In genomic region chr3:133488785-133489367, GRCh38 we compare ENCODE assay signal across 11 cellular contexts.
DNase-seq lines count a peak whose midpoint lies in the region; ATAC-seq, FAIRE-seq and TF ChIP-seq lines count a peak whose summit lies in the region.
"Had no signal": no experiment of that assay in that cellular context is flagged by ENCODE, and none has a peak within 500 bp of the region (broad histone marks: within the 10 kb centered on the region; RNA-seq: fewer than 3 reads in every experiment).

No MANE protein-coding gene starts in this region.

- peak; percentile 77 for FAIRE-seq in K562 (lab: Jason Lieb, UNC)

- H3K9me3 Mint-ChIP-seq in activated naive CD4-positive, alpha-beta T cell treated with anti-CD3 and anti-CD28 coated beads, Interleukin-2, amount 50 U/mL, for 72 hours: peaks cover 0 to 11% of the 10 kb centered on the region in 2 donors
- H3K9me3 Mint-ChIP-seq: activated naive CD4-positive, alpha-beta T cell treated with anti-CD3 and anti-CD28 coated beads, Interleukin-2, amount 50 U/mL, for 24 hours had no signal

- H3K9ac ChIP-seq in K562 (ENCODE audit: insufficient read depth in 1 of 2, low read depth in 2 of 2, low read length in 2 of 2) (no peak overlapping the region), mucosa of rectum (ENCODE audit: low read depth in 1 of 2, low read length in 2 of 2) (no peak overlapping the region)

- H3K27ac ChIP-seq in K562 (ENCODE audit: extremely low read depth, low read depth, low read length) (no peak overlapping the region), mucosa of rectum (ENCODE audit: low read depth in 2 of 2, low read length in 2 of 2) (peak overlapping the region; percentile 1 to 7), sigmoid colon (no peak overlapping the region)
- H3K27ac ChIP-seq: SJSA1 had no signal

- DNase-seq in GDM1 (lab: John Stamatoyannopoulos, UW) (peak; percentile 20), LNCaP clone FGC (ENCODE audit: low read depth) (peak; percentile 56), K562 (ENCODE audit: extremely low read depth in 1 of 4, low spot score in 3 of 4) (peak in 2 of 4 experiments; percentile 23 to 30), sigmoid colon (no peak), NCI-H1436 (lab: John Stamatoyannopoulos, UW) (no peak)
- no peak for DNase-seq in activated naive CD4-positive, alpha-beta T cell treated with anti-CD3 and anti-CD28 coated beads, Interleukin-2, amount 50 U/mL, for 72 hours (ENCODE audit: low spot score in 2 of 2)
- DNase-seq in activated T-cell treated with anti-CD3 and anti-CD28 coated beads, Interleukin-2, amount 50 U/mL, for 1 hour: no peak
- DNase-seq: stimulated activated CD4-positive, alpha-beta T cell treated with anti-CD3 and anti-CD28 coated beads, Interleukin-2, amount 100 ng/mL, for 48 hours had no signal

- BruUV-seq in K562 (replicated peaks; lab: Mats Ljungman, UMichigan): no TSS peak

- H3K4me1 ChIP-seq in K562 (replicated peaks in 1 of 2; ENCODE audit: control insufficient read depth in 2 of 2, insufficient read depth in 2 of 2, low read length in 2 of 2): no peaks in the 10 kb centered on the region; a peak in 1 of 5 replicates
- peaks cover 0 to 3% of the 10 kb centered on the region in 2 donors for H3K4me1 ChIP-seq in mucosa of rectum (ENCODE audit: control insufficient read depth in 2 of 2, insufficient read depth in 2 of 2, low read length in 2 of 2)
- H3K4me1 ChIP-seq in sigmoid colon: no peaks in the 10 kb centered on the region
- H3K4me1 ChIP-seq: SJSA1 had no signal

- H3K79me2 ChIP-seq in K562 (ENCODE audit: control insufficient read depth, insufficient read depth, low read length): no peaks in the 10 kb centered on the region

- H4K20me1 ChIP-seq in K562 (replicated peaks; ENCODE audit: control insufficient read depth, insufficient read depth, low read length): no peaks in the 10 kb centered on the region

- no peak overlapping the region for H2AFZ ChIP-seq in K562 (ENCODE audit: low read depth, low read length)

- TF ChIP-seq EP300 in K562 (IDR thresholded peaks at IDR 0.05; ENCODE audit: low read length) (no peak), sigmoid colon (IDR thresholded peaks at IDR 0.05) (no peak)

- POLR2A ChIA-PET in K562 (lab: Yijun Ruan, JAX): interaction anchor here (1.0 kb wide), 1 partner anchor 17 kb away, joined by 3 read pairs; no protein-coding TSS in a partner anchor

- TF ChIP-seq RAD21 in K562 (CRISPR knock-in tag; conservative IDR thresholded peaks at IDR 0.05 in 1 of 2, IDR thresholded peaks at IDR 0.05 in 1 of 2): no peak

- in situ Hi-C loops in K562 (cut with MboI): no loop called here

- CTCF ChIA-PET in K562 (lab: Yijun Ruan, JAX; ENCODE audit: low intra/inter-chr PET ratio): no interaction called here

- no peak overlapping the region for H3K4me2 ChIP-seq in K562 (ENCODE audit: insufficient read depth, low read length)

- no peaks in the 10 kb centered on the region; the same call in 1 of the 2 replicates for H3K9me3 ChIP-seq in K562 (replicated peaks; ENCODE audit: control insufficient read depth, insufficient read depth, low read depth, low read length)
- no peaks in the 10 kb centered on the region for H3K9me3 ChIP-seq in mucosa of rectum (ENCODE audit: control insufficient read depth in 2 of 2, low read length in 2 of 2)
- no peaks in the 10 kb centered on the region for H3K9me3 ChIP-seq in sigmoid colon
- H3K9me3 ChIP-seq: SJSA1 had no signal

- TF ChIP-seq POLR2A in K562 (conservative IDR thresholded peaks at IDR 0.05) (no peak), sigmoid colon (IDR thresholded peaks at IDR 0.05) (no peak)

- no peak overlapping the region for H3K27ac Mint-ChIP-seq in activated naive CD4-positive, alpha-beta T cell treated with anti-CD3 and anti-CD28 coated beads, Interleukin-2, amount 50 U/mL, for 72 hours

- ATAC-seq in K562: peak; percentile 93
- ATAC-seq in activated naive CD4-positive, alpha-beta T cell treated with anti-CD3 and anti-CD28 coated beads, Interleukin-2, amount 50 U/mL, for 72 hours: no peak

- WGBS in K562 (ENCODE audit: insufficient coverage, low coverage, missing lambda C conversion rate): 6% methylated on average over 3 of the region's 3 CpGs
- WGBS in sigmoid colon, 2 donors: 48 to 63% methylated on average over 3 of the region's 3 CpGs

- intact Hi-C loops in K562 (cut with micrococcal nuclease) (no loop called here), sigmoid colon (cut with DNase I) (no loop called here)

- no peaks in the 10 kb centered on the region for H3K27me3 ChIP-seq in K562 (ENCODE audit: control insufficient read depth in 2 of 2, insufficient read depth in 2 of 2, low read length in 2 of 2)
- H3K27me3 ChIP-seq in mucosa of rectum (ENCODE audit: control insufficient read depth in 2 of 2, insufficient read depth in 2 of 2, low read length in 2 of 2): no peaks in the 10 kb centered on the region
- no peaks in the 10 kb centered on the region for H3K27me3 ChIP-seq in sigmoid colon
- H3K27me3 ChIP-seq: SJSA1 had no signal

- H3K36me3 ChIP-seq in K562 (ENCODE audit: control insufficient read depth, insufficient read depth, low read length) (no peaks in the 10 kb centered on the region), mucosa of rectum (ENCODE audit: control insufficient read depth in 2 of 2, insufficient read depth in 2 of 2, low read length in 2 of 2) (no peaks in the 10 kb centered on the region), sigmoid colon (no peaks in the 10 kb centered on the region)
- H3K36me3 ChIP-seq: SJSA1 had no signal

- no peak for TF ChIP-seq CTCF in LNCaP clone FGC (IDR thresholded peaks at IDR 0.05; ENCODE audit: control insufficient read depth, extremely low read depth, insufficient read depth)
- TF ChIP-seq CTCF in K562 (IDR thresholded peaks at IDR 0.05 in 2 of 3, conservative IDR thresholded peaks at IDR 0.05 in 1 of 3; ENCODE audit: insufficient read depth in 2 of 3, low read depth in 1 of 3, low read length in 3 of 3): no peak
- no peak for TF ChIP-seq CTCF in sigmoid colon (IDR thresholded peaks at IDR 0.05)

- peaks cover 0 to 12% of the 10 kb centered on the region in 2 donors for H3K36me3 Mint-ChIP-seq in activated naive CD4-positive, alpha-beta T cell treated with anti-CD3 and anti-CD28 coated beads, Interleukin-2, amount 50 U/mL, for 72 hours
- H3K36me3 Mint-ChIP-seq: activated naive CD4-positive, alpha-beta T cell treated with anti-CD3 and anti-CD28 coated beads, Interleukin-2, amount 50 U/mL, for 24 hours had no signal

- H3K9me1 ChIP-seq in K562 (ENCODE audit: control insufficient read depth, insufficient read depth, low read length): no peaks in the 10 kb centered on the region

- H3K4me3 ChIP-seq in LNCaP clone FGC (ENCODE audit: low read depth, low read length) (no peak overlapping the region), K562 (no peak overlapping the region), mucosa of rectum (ENCODE audit: low read length in 2 of 2) (no peak overlapping the region), sigmoid colon (no peak overlapping the region)
- H3K4me3 ChIP-seq: SJSA1 had no signal

TF ChIP-seq in K562, 482 proteins besides CTCF, POLR2A, EP300 and RAD21 (continues in another document):
- TF ChIP-seq SLC30A9 (CRISPR knock-in tag; IDR thresholded peaks at IDR 0.05): no peak
- TF ChIP-seq AFF1 (IDR thresholded peaks at IDR 0.05; ENCODE audit: low read depth in 1 of 2, partially characterized antibody in 2 of 2): peak in 1 of 2 experiments; percentile 88
- TF ChIP-seq BHLHE40 (IDR thresholded peaks at IDR 0.05; ENCODE audit: low read length): 0 out of 2 replicates have a peak, but pooled peaks have one; percentile 30

Comparison
In these comparisons a context has a peak if more than half of its experiments do, and no peak if none do; other contexts are left out.
1. DNase-seq: peak in GDM1 (single experiment) and LNCaP clone FGC (single experiment); none in activated naive CD4-positive, alpha-beta T cell treated with anti-CD3 and anti-CD28 coated beads, Interleukin-2, amount 50 U/mL, for 72 hours (0 of 2), sigmoid colon (single experiment), activated T-cell treated with anti-CD3 and anti-CD28 coated beads, Interleukin-2, amount 50 U/mL, for 1 hour (single experiment) and NCI-H1436 (single experiment).
2. H3K27ac ChIP-seq: peak in mucosa of rectum (2 of 2); none in K562 (single experiment) and sigmoid colon (0 of 4).